Comparison of ENCODE assay signal across 11 cellular contexts in genomic region chr17:76872221-76872873, GRCh38. TPM values are rescaled to one million over a fixed set of nuclear protein-coding genes. Genes with fewer than 3 reads are reported as not detected.
A peak's percentile ranks its signal among the peaks of the same experiment; 100 is the strongest.
DNase-seq lines count a peak whose midpoint lies in the region; ATAC-seq, FAIRE-seq and TF ChIP-seq lines count a peak whose summit lies in the region.
"Had no signal": no experiment of that assay in that cellular context is flagged by ENCODE, and none has a peak within 500 bp of the region (broad histone marks: within the 10 kb centered on the region; RNA-seq: fewer than 3 reads in every experiment).

No MANE protein-coding gene starts in this region.

- no peak overlapping the region for H2BK12ac ChIP-seq in neuronal stem cell (ENCODE audit: low read length)

- H3K27ac ChIP-seq in KMS-11 (peak overlapping the region; percentile 49), K562 (ENCODE audit: extremely low read depth, low read depth, low read length) (no peak overlapping the region), neuronal stem cell (replicated peaks; ENCODE audit: low read length) (no peak overlapping the region)
- H3K27ac ChIP-seq: HL-60 had no signal

- POLR2A ChIA-PET in K562 (lab: Yijun Ruan, JAX) = interaction anchor here (0.5 kb wide), 1 partner anchor 206 kb away, joined by 3 read pairs; no protein-coding TSS in a partner anchor

- TF ChIP-seq RAD21 in K562 (CRISPR knock-in tag; conservative IDR thresholded peaks at IDR 0.05 in 1 of 2, IDR thresholded peaks at IDR 0.05 in 1 of 2) = no peak

- H3K18ac ChIP-seq in neuronal stem cell (ENCODE audit: low read length) = peak overlapping the region; percentile 41

- H3K4me1 ChIP-seq in KMS-11 (ENCODE audit: low read depth, poor library complexity, severe bottlenecking) = peaks cover 35% of the 10 kb centered on the region
- H3K4me1 ChIP-seq in K562 (replicated peaks in 1 of 2; ENCODE audit: control insufficient read depth in 2 of 2, insufficient read depth in 2 of 2, low read length in 2 of 2) = peaks cover 6 to 41% of the 10 kb centered on the region in 2 experiments; a peak in 3 of 5 replicates
- H3K4me1 ChIP-seq in neuronal stem cell (ENCODE audit: control insufficient read depth in 2 of 2, insufficient read depth in 1 of 2, low read depth in 1 of 2, low read length in 2 of 2) = peaks cover 6 to 7% of the 10 kb centered on the region in 2 donors
- no peaks in the 10 kb centered on the region; the same call in 1 of the 2 replicates for H3K4me1 ChIP-seq in HAP-1

- CTCF ChIA-PET in K562 (lab: Yijun Ruan, JAX; ENCODE audit: low intra/inter-chr PET ratio) = no interaction called here
- CTCF ChIA-PET in activated CD8-positive, alpha-beta memory T cell treated with anti-CD3 and anti-CD28 coated beads, Interleukin-2, amount 10 ng/mL, durations not matched to agents 7 days and 5 days (lab: Charles Lee) = interaction anchor here (6.2 kb wide), 1 partner anchor 184 kb away, joined by 121 read pairs; no protein-coding TSS in a partner anchor

- peak overlapping the region; percentile 10; the same call in 1 of the 2 replicates for H2AFZ ChIP-seq in KMS-11 (ENCODE audit: low read depth)
- H2AFZ ChIP-seq in K562 (ENCODE audit: low read depth, low read length) = no peak overlapping the region
- H2AFZ ChIP-seq in neuronal stem cell (ENCODE audit: low read length) = no peak overlapping the region

- no peak overlapping the region for H4K8ac ChIP-seq in neuronal stem cell (ENCODE audit: low read depth, low read length)

- H3K9me1 ChIP-seq in K562 (ENCODE audit: control insufficient read depth, insufficient read depth, low read length) = no peaks in the 10 kb centered on the region

- H3K9me3 Mint-ChIP-seq in activated CD8-positive, alpha-beta memory T cell treated with anti-CD3 and anti-CD28 coated beads, Interleukin-2, amount 10 ng/mL, durations not matched to agents 7 days and 5 days (ENCODE audit: low read depth) = peaks cover 5% of the 10 kb centered on the region

- peaks cover 15% of the 10 kb centered on the region for H3K27me3 ChIP-seq in KMS-11 (ENCODE audit: insufficient read depth, low read depth)
- peaks cover 0 to 20% of the 10 kb centered on the region in 2 experiments; a peak in 2 of 5 replicates for H3K27me3 ChIP-seq in K562 (ENCODE audit: control insufficient read depth in 2 of 2, insufficient read depth in 2 of 2, low read length in 2 of 2)
- H3K27me3 ChIP-seq in neuronal stem cell (ENCODE audit: control insufficient read depth in 3 of 3, insufficient read depth in 3 of 3, low read depth in 1 of 3, low read length in 3 of 3) = peaks cover 0 to 28% (median 8%) of the 10 kb centered on the region in 3 experiments
- H3K27me3 ChIP-seq in HAP-1 (ENCODE audit: low read depth) = no peaks in the 10 kb centered on the region

- ATAC-seq in K562 (no peak), HG02588 (IDR thresholded peaks at IDR 0.05; ENCODE audit: unreplicated experiment) (no peak)
- ATAC-seq in activated CD8-positive, alpha-beta memory T cell treated with anti-CD3 and anti-CD28 coated beads, Interleukin-2, amount 10 ng/mL, durations not matched to agents 7 days and 5 days = no peak

- intact Hi-C loops in K562 (cut with micrococcal nuclease) = no loop called here

- H3K4me2 ChIP-seq in KMS-11 = peak overlapping the region; percentile 33
- H3K4me2 ChIP-seq in K562 (ENCODE audit: insufficient read depth, low read length) = no peak overlapping the region
- H3K4me2 ChIP-seq in neuronal stem cell (ENCODE audit: insufficient read depth, low read length, poor library complexity, severe bottlenecking) = no peak overlapping the region

- no peak overlapping the region for H2BK15ac ChIP-seq in neuronal stem cell (ENCODE audit: low read length)

- 16% methylated on average over 14 of the region's 14 CpGs for WGBS in K562 (ENCODE audit: insufficient coverage, low coverage, missing lambda C conversion rate)
- WGBS in neuronal stem cell (ENCODE audit: extremely low coverage in 2 of 2, insufficient read length in 2 of 2, insufficient replicate concordance in 1 of 2), 2 donors = no CpG with 5 or more reads among the region's 14 CpGs

- FAIRE-seq in K562 (lab: Jason Lieb, UNC) = no peak

- DNase-seq in DMS79 (lab: John Stamatoyannopoulos, UW) (peak; percentile 64), K562 (ENCODE audit: extremely low read depth in 1 of 4, low spot score in 3 of 4) (peak in 2 of 4 experiments; percentile 28 to 29), neuronal stem cell (ENCODE audit: low spot score) (no peak), NCI-H1417 (lab: John Stamatoyannopoulos, UW) (no peak), HAP-1 (ENCODE audit: low spot score in 2 of 2) (no peak)
- no peak for DNase-seq in activated CD8-positive, alpha-beta memory T cell treated with anti-CD3 and anti-CD28 coated beads, Interleukin-2, amount 10 ng/mL, durations not matched to agents 7 days and 5 days
- DNase-seq: SHP77 treated with DMSO at 0.1 percent for 48 hours; stimulated activated CD4-positive, alpha-beta T cell treated with anti-CD3 and anti-CD28 coated beads, Interleukin-4, amount 100 ng/mL, for 24 hours had no signal

- H4K20me1 ChIP-seq in KMS-11 (ENCODE audit: insufficient read depth) = no peaks in the 10 kb centered on the region
- no peaks in the 10 kb centered on the region; the same call in 1 of the 2 replicates for H4K20me1 ChIP-seq in K562 (replicated peaks; ENCODE audit: control insufficient read depth, insufficient read depth, low read length)

- no peak overlapping the region for H3K4me3 Mint-ChIP-seq in activated CD8-positive, alpha-beta memory T cell treated with anti-CD3 and anti-CD28 coated beads, Interleukin-2, amount 10 ng/mL, durations not matched to agents 7 days and 5 days

- TF ChIP-seq EP300 in K562 (IDR thresholded peaks at IDR 0.05; ENCODE audit: low read length) = no peak

- H4K91ac ChIP-seq in neuronal stem cell (ENCODE audit: low read depth, low read length, poor library complexity) = no peak overlapping the region

- H3K36me3 Mint-ChIP-seq in activated CD8-positive, alpha-beta memory T cell treated with anti-CD3 and anti-CD28 coated beads, Interleukin-2, amount 10 ng/mL, durations not matched to agents 7 days and 5 days = peaks cover 2% of the 10 kb centered on the region

- no peak overlapping the region for H3K4ac ChIP-seq in neuronal stem cell (ENCODE audit: low read length)

- H3K14ac ChIP-seq in neuronal stem cell (ENCODE audit: low read length) = no peak overlapping the region

- no peaks in the 10 kb centered on the region for H3K79me2 ChIP-seq in KMS-11 (ENCODE audit: insufficient read depth, low read depth)
- H3K79me2 ChIP-seq in K562 (ENCODE audit: control insufficient read depth, insufficient read depth, low read length) = no peaks in the 10 kb centered on the region

- H3K23ac ChIP-seq in neuronal stem cell (ENCODE audit: low read depth, low read length, poor library complexity) = peak overlapping the region; percentile 37

- TF ChIP-seq CTCF in KMS-11 (conservative IDR thresholded peaks at IDR 0.05; ENCODE audit: low read depth, low read length) (no peak), K562 (IDR thresholded peaks at IDR 0.05 in 2 of 3, conservative IDR thresholded peaks at IDR 0.05 in 1 of 3; ENCODE audit: insufficient read depth in 2 of 3, low read depth in 1 of 3, low read length in 3 of 3) (no peak)

- no peaks in the 10 kb centered on the region for H3K36me3 ChIP-seq in KMS-11 (ENCODE audit: insufficient read depth)
- no peaks in the 10 kb centered on the region for H3K36me3 ChIP-seq in K562 (ENCODE audit: control insufficient read depth, insufficient read depth, low read length)
- H3K36me3 ChIP-seq in neuronal stem cell (replicated peaks in 1 of 2; ENCODE audit: control insufficient read depth in 2 of 2, insufficient read depth in 2 of 2, low read length in 2 of 2) = peaks cover 2 to 46% of the 10 kb centered on the region in 2 donors
- no peaks in the 10 kb centered on the region for H3K36me3 ChIP-seq in HAP-1 (replicated peaks)

- H2BK5ac ChIP-seq in neuronal stem cell (ENCODE audit: low read length) = no peak overlapping the region

- BruUV-seq in K562 (replicated peaks; lab: Mats Ljungman, UMichigan) = no TSS peak

- H3K27me3 Mint-ChIP-seq in activated CD8-positive, alpha-beta memory T cell treated with anti-CD3 and anti-CD28 coated beads, Interleukin-2, amount 10 ng/mL, durations not matched to agents 7 days and 5 days = peaks cover 28% of the 10 kb centered on the region

- in situ Hi-C loops in K562 (cut with MboI) (no loop called here), HAP-1 (cut with MboI; ENCODE audit: low sequenced_read_pairs) (no loop called here)

- H3K4me3 ChIP-seq in KMS-11 (IDR thresholded peaks at IDR 0.05; ENCODE audit: insufficient read depth, low read depth, low read length) (no peak overlapping the region), K562 (no peak overlapping the region), neuronal stem cell (ENCODE audit: low read length in 2 of 2) (no peak overlapping the region), HAP-1 (no peak overlapping the region)

- no peak overlapping the region for H2BK120ac ChIP-seq in neuronal stem cell (ENCODE audit: low read depth, low read length)

- H3K9me3 ChIP-seq in K562 (replicated peaks; ENCODE audit: control insufficient read depth, insufficient read depth, low read depth, low read length) = 0 out of 2 replicates have a peak, but pooled peaks cover 3% of the 10 kb centered on the region
- H3K9me3 ChIP-seq in neuronal stem cell (replicated peaks in 1 of 2; ENCODE audit: control insufficient read depth in 2 of 2, insufficient read depth in 1 of 2, low read depth in 1 of 2, low read length in 2 of 2) = peaks cover 0 to 3% of the 10 kb centered on the region in 2 donors
- H3K9me3 ChIP-seq in HAP-1 = no peaks in the 10 kb centered on the region

- H3K4me1 Mint-ChIP-seq in activated CD8-positive, alpha-beta memory T cell treated with anti-CD3 and anti-CD28 coated beads, Interleukin-2, amount 10 ng/mL, durations not matched to agents 7 days and 5 days = peaks cover 13% of the 10 kb centered on the region

- peaks cover 2% of the 10 kb centered on the region for H3K79me1 ChIP-seq in neuronal stem cell (ENCODE audit: low read depth, low read length)

- H2AK5ac ChIP-seq in neuronal stem cell (ENCODE audit: low read depth, low read length) = peak overlapping the region; percentile 10

- TF ChIP-seq POLR2A in K562 (conservative IDR thresholded peaks at IDR 0.05) = no peak

- H3K9ac ChIP-seq in KMS-11 (no peak overlapping the region), K562 (ENCODE audit: insufficient read depth in 1 of 2, low read depth in 2 of 2, low read length in 2 of 2) (no peak overlapping the region), neuronal stem cell (ENCODE audit: low read depth, low read length, poor library complexity) (peak overlapping the region; percentile 54)

- H3K27ac Mint-ChIP-seq in activated CD8-positive, alpha-beta memory T cell treated with anti-CD3 and anti-CD28 coated beads, Interleukin-2, amount 10 ng/mL, durations not matched to agents 7 days and 5 days = no peak overlapping the region

RNA-seq across cellular contexts. Expression of gene MGAT5B, which starts 4.1 kb away (rescaled TPM):
- 1.5 and 5.7 TPM in 2 replicates for total RNA-seq in K562 (2011; cell fraction: chromatin; rRNA removed; ENCODE audit: low replicate concordance)
- total RNA-seq in K562 (2011; cell fraction: nucleolus; rRNA removed) = 2.2 and 2.5 TPM in 2 replicates
- total RNA-seq in K562 (2011; cell fraction: nucleoplasm; rRNA removed) = 0.76 and 1.6 TPM in 2 replicates
- total RNA-seq in K562 (2014; rRNA removed) (0.18 and 0.29 TPM in 2 replicates), K562 (2014; rRNA removed; fragmentation: Illumina TruSeq; extraction: Trizol) (0.19 TPM in 1 of 2 replicates, not detected in the other), K562 (2015; rRNA removed; fragmentation: Illumina TruSeq; extraction: Trizol) (not detected in 2 replicates), K562 (2021) (0.16 and 0.22 TPM in 2 replicates)
- polyA plus RNA-seq in K562 (2011; rRNA removed) (0.43 and 0.79 TPM in 2 replicates), K562 (2014; fragmentation: Illumina TruSeq; extraction: Trizol) (0.09 and 0.17 TPM in 2 replicates), K562 (2014; fragmentation: Nextera tagmentation; extraction: Ambion mirVana) (not detected), K562 (2014; rRNA removed) (0.16 TPM in 1 of 2 replicates, not detected in the other)
- polyA plus RNA-seq in K562 (2011; cell fraction: cytosol; rRNA removed) = 0.59 and 1.2 TPM in 2 replicates
- 2.3 and 3.9 TPM in 2 replicates for polyA plus RNA-seq in K562 (2011; cell fraction: nucleus; rRNA removed)
- 0.19 and 0.22 TPM in 2 replicates for polyA plus RNA-seq in K562 (2012)
- polyA minus RNA-seq in K562 (2011; rRNA and poly(A)+ RNA removed) = 0.09 and 0.11 TPM in 2 replicates
- polyA minus RNA-seq in K562 (2011; cell fraction: cytosol; rRNA and poly(A)+ RNA removed) = 1.5 TPM in 1 of 2 replicates, not detected in the other
- polyA minus RNA-seq in K562 (2011; cell fraction: nucleus; rRNA and poly(A)+ RNA removed) = 1.5 and 1.9 TPM in 2 replicates
- 5.6 TPM for polyA plus RNA-seq in neuronal stem cell (2013, experiment 1 of 2)
- polyA plus RNA-seq in neuronal stem cell (2013, experiment 2 of 2) = 5.4 TPM
- under 1 TPM; 0.18 to 0.68 TPM for total RNA-seq in activated CD8-positive, alpha-beta memory T cell treated with anti-CD3 and anti-CD28 coated beads, Interleukin-2, amount 10 ng/mL, durations not matched to agents 7 days and 5 days
